Comparison of ENCODE assay signal across 8 cellular contexts in the genomic region with DNA sequence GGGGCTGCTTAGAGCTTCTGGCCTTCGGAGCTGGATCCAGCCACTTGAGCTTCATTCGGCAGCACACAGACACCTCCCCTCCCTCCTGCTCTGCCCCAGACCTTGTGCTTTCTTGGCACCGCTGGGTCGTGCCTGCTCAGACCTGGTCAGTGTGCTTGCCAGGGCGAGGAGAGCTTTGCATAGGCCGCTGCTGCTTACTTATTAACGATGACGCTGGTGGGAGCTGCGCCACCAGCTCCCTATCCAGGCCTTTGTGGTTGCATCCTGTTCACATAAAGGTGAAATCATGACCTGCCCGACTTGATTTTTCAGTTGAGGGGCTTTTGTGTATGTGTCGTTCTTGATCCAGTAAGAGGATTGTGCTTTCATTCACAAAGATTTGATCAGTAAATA.
A peak's percentile ranks its signal among the peaks of the same experiment; 100 is the strongest.
DNase-seq lines count a peak whose midpoint lies in the region; ATAC-seq and TF ChIP-seq lines count a peak whose summit lies in the region.

No MANE protein-coding gene starts in this region.

- WGBS in right lobe of liver (ENCODE audit: insufficient coverage, low coverage, low lambda C conversion rate, missing lambda C conversion rate) = 58% methylated on average over 6 of the region's 11 CpGs
- 48 to 60% methylated on average over 10 to 11 of the region's 11 CpGs for WGBS in tibial nerve, 2 donors

- peaks cover 54% of the 10 kb centered on the region for H3K4me1 Mint-ChIP-seq in activated CD8-positive, alpha-beta memory T cell treated with anti-CD3 and anti-CD28 coated beads, Interleukin-2, amount 10 ng/mL, durations not matched to agents 7 days and 5 days
- peaks cover 50% of the 10 kb centered on the region for H3K4me1 Mint-ChIP-seq in activated T-helper 2 cell treated with anti-CD3 and anti-CD28 coated beads, Interferon-gamma antibody, Interleukin-2, Interleukin-4, amounts not matched to agents 10 μg/mL and 5 μg/mL and 100 μg/mL, durations not matched to agents 14 hours and 24 hours and 36 hours (ENCODE audit: low read depth)

- H3K27me3 ChIP-seq in right lobe of liver (no peaks in the 10 kb centered on the region), tibial nerve (no peaks in the 10 kb centered on the region), colonic mucosa (no peaks in the 10 kb centered on the region), tibial artery (no peaks in the 10 kb centered on the region)

- no peak overlapping the region for H3K4me3 ChIP-seq in right lobe of liver
- no peak overlapping the region for H3K4me3 ChIP-seq in tibial nerve
- H3K4me3 ChIP-seq in colonic mucosa = no peak overlapping the region
- H3K4me3 ChIP-seq in tibial artery = no peak overlapping the region

- H3K36me3 Mint-ChIP-seq in activated CD8-positive, alpha-beta memory T cell treated with anti-CD3 and anti-CD28 coated beads, Interleukin-2, amount 10 ng/mL, durations not matched to agents 7 days and 5 days = no peaks in the 10 kb centered on the region
- peaks cover 31% of the 10 kb centered on the region for H3K36me3 Mint-ChIP-seq in activated T-helper 2 cell treated with anti-CD3 and anti-CD28 coated beads, Interferon-gamma antibody, Interleukin-2, Interleukin-4, amounts not matched to agents 10 μg/mL and 5 μg/mL and 100 μg/mL, durations not matched to agents 14 hours and 24 hours and 36 hours (ENCODE audit: low read depth)

- peak overlapping the region; percentile 79 for H3K27ac Mint-ChIP-seq in activated CD8-positive, alpha-beta memory T cell treated with anti-CD3 and anti-CD28 coated beads, Interleukin-2, amount 10 ng/mL, durations not matched to agents 7 days and 5 days
- H3K27ac Mint-ChIP-seq in activated T-helper 2 cell treated with anti-CD3 and anti-CD28 coated beads, Interferon-gamma antibody, Interleukin-2, Interleukin-4, amounts not matched to agents 10 μg/mL and 5 μg/mL and 100 μg/mL, durations not matched to agents 14 hours and 24 hours and 36 hours = peak overlapping the region; percentile 68

- H3K27ac ChIP-seq in right lobe of liver = no peak overlapping the region
- H3K27ac ChIP-seq in tibial nerve = peak overlapping the region in 1 of 4 donors; percentile 7
- H3K27ac ChIP-seq in colonic mucosa = no peak overlapping the region
- no peak overlapping the region for H3K27ac ChIP-seq in tibial artery

- no peak for TF ChIP-seq CTCF in right lobe of liver (IDR thresholded peaks at IDR 0.05)
- TF ChIP-seq CTCF in tibial nerve (IDR thresholded peaks at IDR 0.05) = no peak
- no peak for TF ChIP-seq CTCF in colonic mucosa (IDR thresholded peaks at IDR 0.05)
- TF ChIP-seq CTCF in tibial artery (IDR thresholded peaks at IDR 0.05) = no peak

- intact Hi-C loops in activated T-helper 2 cell treated with anti-CD3 and anti-CD28 coated beads, Interferon-gamma antibody, Interleukin-2, Interleukin-4, amounts not matched to agents 10 μg/mL and 5 μg/mL and 100 μg/mL, durations not matched to agents 14 hours and 24 hours and 36 hours (cut with micrococcal nuclease) = loop anchor here (5.0 kb wide), 1 partner anchor 75 kb away; no protein-coding TSS in a partner anchor
- intact Hi-C loops in right lobe of liver (cut with DNase I) = no loop called here
- intact Hi-C loops in colonic mucosa (cut with DNase I) = no loop called here
- intact Hi-C loops in tibial artery (cut with DNase I; ENCODE audit: low total_unique reads) = no loop called here

- ATAC-seq in activated CD8-positive, alpha-beta memory T cell treated with anti-CD3 and anti-CD28 coated beads, Interleukin-2, amount 10 ng/mL, durations not matched to agents 7 days and 5 days = no peak
- peak; percentile 26 for ATAC-seq in HG03280 (IDR thresholded peaks at IDR 0.05; ENCODE audit: unreplicated experiment)
- ATAC-seq in right lobe of liver = peak; percentile 66 to 85 (median 79)

- no peaks in the 10 kb centered on the region for H3K27me3 Mint-ChIP-seq in activated CD8-positive, alpha-beta memory T cell treated with anti-CD3 and anti-CD28 coated beads, Interleukin-2, amount 10 ng/mL, durations not matched to agents 7 days and 5 days
- H3K27me3 Mint-ChIP-seq in activated T-helper 2 cell treated with anti-CD3 and anti-CD28 coated beads, Interferon-gamma antibody, Interleukin-2, Interleukin-4, amounts not matched to agents 10 μg/mL and 5 μg/mL and 100 μg/mL, durations not matched to agents 14 hours and 24 hours and 36 hours (ENCODE audit: low read depth) = no peaks in the 10 kb centered on the region

- H3K4me3 Mint-ChIP-seq in activated CD8-positive, alpha-beta memory T cell treated with anti-CD3 and anti-CD28 coated beads, Interleukin-2, amount 10 ng/mL, durations not matched to agents 7 days and 5 days = peak overlapping the region; percentile 9
- H3K4me3 Mint-ChIP-seq in activated T-helper 2 cell treated with anti-CD3 and anti-CD28 coated beads, Interferon-gamma antibody, Interleukin-2, Interleukin-4, amounts not matched to agents 10 μg/mL and 5 μg/mL and 100 μg/mL, durations not matched to agents 14 hours and 24 hours and 36 hours (ENCODE audit: low read depth) = peak overlapping the region; percentile 32

- CTCF ChIA-PET in activated CD8-positive, alpha-beta memory T cell treated with anti-CD3 and anti-CD28 coated beads, Interleukin-2, amount 10 ng/mL, durations not matched to agents 7 days and 5 days (lab: Charles Lee) = interaction anchor here (1.5 to 3.4 kb wide), 3 partner anchors 76 to 115 kb away, joined by 4 to 20 read pairs (median 5); no protein-coding TSS in a partner anchor

- TF ChIP-seq EP300 in tibial nerve (IDR thresholded peaks at IDR 0.05) = no peak

- no peak overlapping the region for H3K9ac ChIP-seq in colonic mucosa (ENCODE audit: low read depth in 2 of 2, low read length in 2 of 2)

- no peak for TF ChIP-seq POLR2A in right lobe of liver (IDR thresholded peaks at IDR 0.05)
- TF ChIP-seq POLR2A in tibial nerve (IDR thresholded peaks at IDR 0.05) = no peak

- no peaks in the 10 kb centered on the region for H3K9me3 Mint-ChIP-seq in activated CD8-positive, alpha-beta memory T cell treated with anti-CD3 and anti-CD28 coated beads, Interleukin-2, amount 10 ng/mL, durations not matched to agents 7 days and 5 days (ENCODE audit: low read depth)
- H3K9me3 Mint-ChIP-seq in activated T-helper 2 cell treated with anti-CD3 and anti-CD28 coated beads, Interferon-gamma antibody, Interleukin-2, Interleukin-4, amounts not matched to agents 10 μg/mL and 5 μg/mL and 100 μg/mL, durations not matched to agents 14 hours and 24 hours and 36 hours = no peaks in the 10 kb centered on the region

- no peak for DNase-seq in activated CD8-positive, alpha-beta memory T cell treated with anti-CD3 and anti-CD28 coated beads, Interleukin-2, amount 10 ng/mL, durations not matched to agents 7 days and 5 days
- DNase-seq in activated CD8-positive, alpha-beta memory T cell treated with anti-CD3 and anti-CD28 coated beads for 24 hours = no peak
- DNase-seq in activated T-helper 2 cell treated with anti-CD3 and anti-CD28 coated beads, Interferon-gamma antibody, Interleukin-2, Interleukin-4, amounts not matched to agents 10 μg/mL and 5 μg/mL and 100 μg/mL, durations not matched to agents 14 hours and 24 hours and 36 hours (ENCODE audit: low spot score) = no peak
- DNase-seq in right lobe of liver (peak; percentile 45 to 75 (median 70)), tibial nerve (ENCODE audit: low spot score in 2 of 2) (no peak), colonic mucosa (no peak), tibial artery (no peak)

- no peaks in the 10 kb centered on the region for H3K4me1 ChIP-seq in right lobe of liver
- H3K4me1 ChIP-seq in tibial nerve = peaks cover 0 to 14% (median 5%) of the 10 kb centered on the region in 4 donors
- no peaks in the 10 kb centered on the region for H3K4me1 ChIP-seq in colonic mucosa
- peaks cover 0 to 9% (median 0%) of the 10 kb centered on the region in 4 donors for H3K4me1 ChIP-seq in tibial artery

- no peaks in the 10 kb centered on the region for H3K36me3 ChIP-seq in right lobe of liver
- no peaks in the 10 kb centered on the region for H3K36me3 ChIP-seq in tibial nerve
- H3K36me3 ChIP-seq in colonic mucosa = no peaks in the 10 kb centered on the region
- H3K36me3 ChIP-seq in tibial artery = no peaks in the 10 kb centered on the region

- no peaks in the 10 kb centered on the region for H3K9me3 ChIP-seq in right lobe of liver
- no peaks in the 10 kb centered on the region for H3K9me3 ChIP-seq in tibial nerve
- no peaks in the 10 kb centered on the region for H3K9me3 ChIP-seq in colonic mucosa
- H3K9me3 ChIP-seq in tibial artery = no peaks in the 10 kb centered on the region

Comparison
In these comparisons a context has a peak if more than half of its experiments do, and no peak if none do; other contexts are left out.
1. DNase-seq: peak in right lobe of liver (3 of 3); none in activated CD8-positive, alpha-beta memory T cell treated with anti-CD3 and anti-CD28 coated beads, Interleukin-2, amount 10 ng/mL, durations not matched to agents 7 days and 5 days (single experiment), activated CD8-positive, alpha-beta memory T cell treated with anti-CD3 and anti-CD28 coated beads for 24 hours (single experiment), activated T-helper 2 cell treated with anti-CD3 and anti-CD28 coated beads, Interferon-gamma antibody, Interleukin-2, Interleukin-4, amounts not matched to agents 10 μg/mL and 5 μg/mL and 100 μg/mL, durations not matched to agents 14 hours and 24 hours and 36 hours (single experiment), tibial nerve (0 of 2), colonic mucosa (single experiment) and tibial artery (0 of 2).